Comparison of ENCODE assay signal across 8 cellular contexts in the genomic region with DNA sequence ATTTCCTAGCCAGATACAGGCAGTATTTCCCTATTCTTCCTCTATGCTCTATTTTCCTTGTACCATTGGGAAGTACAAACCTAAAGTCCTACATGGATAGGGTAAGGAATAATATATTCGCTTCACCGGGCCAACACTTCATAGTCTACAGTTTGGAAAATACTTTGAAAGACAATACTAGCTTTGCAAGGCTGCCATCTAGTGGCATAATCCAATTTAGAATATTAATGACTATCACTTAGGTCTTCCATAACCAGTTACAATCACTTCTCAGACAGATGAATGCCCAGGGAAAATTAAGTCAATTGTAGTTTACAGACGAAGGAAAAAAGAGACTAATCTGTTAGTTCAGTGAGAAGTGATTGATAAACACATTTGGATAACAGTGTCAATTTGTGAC.
DNase-seq lines count a peak whose midpoint lies in the region; ATAC-seq and TF ChIP-seq lines count a peak whose summit lies in the region.

No MANE protein-coding gene starts in this region.

- intact Hi-C loops in natural killer cell (cut with micrococcal nuclease) = no loop called here

- H3K27me3 ChIP-seq in BE2C = no peaks in the 10 kb centered on the region

- peak; percentile 67 for ATAC-seq in GM18517 (IDR thresholded peaks at IDR 0.05; ENCODE audit: unreplicated experiment)
- no peak for ATAC-seq in HG02678 (IDR thresholded peaks at IDR 0.05; ENCODE audit: unreplicated experiment)
- ATAC-seq in natural killer cell = no peak
- no peak for ATAC-seq in HG03196 (IDR thresholded peaks at IDR 0.05; ENCODE audit: unreplicated experiment)

- no peaks in the 10 kb centered on the region for H3K36me3 ChIP-seq in BE2C

- H3K9me3 ChIP-seq in BE2C = no peaks in the 10 kb centered on the region

- no peaks in the 10 kb centered on the region for H3K4me1 Mint-ChIP-seq in natural killer cell

- H3K27ac Mint-ChIP-seq in natural killer cell = no peak overlapping the region

- H3K4me3 ChIP-seq in BE2C (ENCODE audit: low read depth, low read length) = no peak overlapping the region

- H3K4me1 ChIP-seq in BE2C = no peaks in the 10 kb centered on the region

- H3K36me3 Mint-ChIP-seq in natural killer cell = no peaks in the 10 kb centered on the region

- peaks cover 0 to 2% of the 10 kb centered on the region in 2 donors for H3K9me3 Mint-ChIP-seq in natural killer cell

- H3K27me3 Mint-ChIP-seq in natural killer cell (ENCODE audit: low read depth in 2 of 2) = peaks cover 0 to 13% of the 10 kb centered on the region in 2 donors

- no peak for DNase-seq in BE2C
- peak; percentile 37 for DNase-seq in NCI-H1694 (lab: John Stamatoyannopoulos, UW)
- DNase-seq in brain pericyte (ENCODE audit: low read depth, low spot score) = peak; percentile 0
- peak; percentile 61 for DNase-seq in middle frontal gyrus (ENCODE audit: extremely low spot score, low spot score)
- DNase-seq in natural killer cell = no peak

- no peak overlapping the region for H3K4me3 Mint-ChIP-seq in natural killer cell

- TF ChIP-seq CTCF in BE2C (IDR thresholded peaks at IDR 0.05; ENCODE audit: low read depth, low read length) (peak; percentile 43), natural killer cell (IDR thresholded peaks at IDR 0.05) (no peak)

Comparison
In these comparisons a context has a peak if more than half of its experiments do, and no peak if none do; other contexts are left out.
1. DNase-seq: peak in NCI-H1694 (single experiment), brain pericyte (single experiment) and middle frontal gyrus (single experiment); none in BE2C (single experiment) and natural killer cell (single experiment).